In genomic region chr4:6463311-6464289, GRCh38 we compare ENCODE assay signal across 18 cellular contexts. TPM values are rescaled to one million over a fixed set of nuclear protein-coding genes. Genes with fewer than 3 reads are reported as not detected.
DNase-seq lines count a peak whose midpoint lies in the region; ATAC-seq and TF ChIP-seq lines count a peak whose summit lies in the region.
"Had no signal": no experiment of that assay in that cellular context is flagged by ENCODE, and none has a peak within 500 bp of the region (broad histone marks: within the 10 kb centered on the region; RNA-seq: fewer than 3 reads in every experiment).

No MANE protein-coding gene starts in this region.

- no peak for ATAC-seq in activated CD4-positive, alpha-beta T cell treated with anti-CD3 and anti-CD28 coated beads for 36 hours
- ATAC-seq in GM21367 (IDR thresholded peaks at IDR 0.05; ENCODE audit: unreplicated experiment) = no peak
- ATAC-seq: activated CD8-positive, alpha-beta T cell treated with anti-CD3 and anti-CD28 coated beads for 36 hours; CD8-positive, alpha-beta T cell had no signal

- no peaks in the 10 kb centered on the region for H3K27me3 ChIP-seq in dorsolateral prefrontal cortex
- H3K27me3 ChIP-seq: Peyer's patch had no signal

- peaks cover 18% of the 10 kb centered on the region for H3K27me3 Mint-ChIP-seq in activated CD4-positive, alpha-beta T cell treated with anti-CD3 and anti-CD28 coated beads, Interleukin-2, amount 10 ng/mL, durations not matched to agents 7 days and 5 days
- H3K27me3 Mint-ChIP-seq in activated CD4-positive, alpha-beta T cell treated with anti-CD3 and anti-CD28 coated beads for 36 hours = peaks cover 40% of the 10 kb centered on the region

- H3K9me3 Mint-ChIP-seq in activated CD4-positive, alpha-beta T cell treated with anti-CD3 and anti-CD28 coated beads, Interleukin-2, amount 10 ng/mL, durations not matched to agents 7 days and 5 days = no peaks in the 10 kb centered on the region
- peaks cover 10% of the 10 kb centered on the region for H3K9me3 Mint-ChIP-seq in activated CD4-positive, alpha-beta T cell treated with anti-CD3 and anti-CD28 coated beads for 36 hours (ENCODE audit: low read depth)
- H3K9me3 Mint-ChIP-seq: CD8-positive, alpha-beta T cell had no signal

- H3K27ac ChIP-seq in dorsolateral prefrontal cortex (peak overlapping the region; percentile 5 to 100 (median 95)), temporal lobe (ENCODE audit: low read depth, low read length) (peak overlapping the region; percentile 95)
- H3K27ac ChIP-seq: hepatocyte, left ventricle myocardium inferior, Peyer's patch, tibial nerve had no signal

- H3K27ac Mint-ChIP-seq in activated CD4-positive, alpha-beta T cell treated with anti-CD3 and anti-CD28 coated beads, Interleukin-2, amount 10 ng/mL, durations not matched to agents 7 days and 5 days = no peak overlapping the region
- H3K27ac Mint-ChIP-seq in activated CD4-positive, alpha-beta T cell treated with anti-CD3 and anti-CD28 coated beads for 36 hours = no peak overlapping the region
- H3K27ac Mint-ChIP-seq: activated CD8-positive, alpha-beta T cell treated with anti-CD3 and anti-CD28 coated beads for 36 hours; CD8-positive, alpha-beta T cell; naive B cell had no signal

- intact Hi-C loops in activated CD4-positive, alpha-beta T cell treated with anti-CD3 and anti-CD28 coated beads for 36 hours (cut with DNase I, micrococcal nuclease) = no loop called here
- intact Hi-C loops in dorsolateral prefrontal cortex (cut with DNase I) = loop anchor here in 1 of 2 donors (2.0 kb wide), 1 partner anchor 45 kb away; no protein-coding TSS in a partner anchor

- no peaks in the 10 kb centered on the region for H3K4me1 Mint-ChIP-seq in activated CD4-positive, alpha-beta T cell treated with anti-CD3 and anti-CD28 coated beads, Interleukin-2, amount 10 ng/mL, durations not matched to agents 7 days and 5 days
- no peaks in the 10 kb centered on the region for H3K4me1 Mint-ChIP-seq in activated CD4-positive, alpha-beta T cell treated with anti-CD3 and anti-CD28 coated beads for 36 hours
- H3K4me1 Mint-ChIP-seq: naive B cell had no signal

- CTCF ChIA-PET in activated CD4-positive, alpha-beta T cell treated with anti-CD3 and anti-CD28 coated beads, Interleukin-2, amount 10 ng/mL, durations not matched to agents 7 days and 5 days (lab: Charles Lee) = no interaction called here
- CTCF ChIA-PET in activated CD4-positive, alpha-beta T cell treated with anti-CD3 and anti-CD28 coated beads for 36 hours (lab: Charles Lee) = no interaction called here

- POLR2A ChIA-PET in activated CD4-positive, alpha-beta T cell treated with anti-CD3 and anti-CD28 coated beads, Interleukin-2, amount 10 ng/mL, durations not matched to agents 7 days and 5 days (lab: Charles Lee) = no interaction called here
- POLR2A ChIA-PET in activated CD4-positive, alpha-beta T cell treated with anti-CD3 and anti-CD28 coated beads for 36 hours (lab: Charles Lee) = no interaction called here

- H3K4me3 ChIP-seq in dorsolateral prefrontal cortex = peak overlapping the region in 7 of 59 donors; percentile 11 to 26 (median 17)
- H3K4me3 ChIP-seq: hepatocyte, left ventricle myocardium inferior, Peyer's patch, tibial nerve had no signal

- H3K36me3 Mint-ChIP-seq in activated CD4-positive, alpha-beta T cell treated with anti-CD3 and anti-CD28 coated beads, Interleukin-2, amount 10 ng/mL, durations not matched to agents 7 days and 5 days (ENCODE audit: low read depth) = no peaks in the 10 kb centered on the region
- H3K36me3 Mint-ChIP-seq in activated CD4-positive, alpha-beta T cell treated with anti-CD3 and anti-CD28 coated beads for 36 hours (ENCODE audit: low read depth) = no peaks in the 10 kb centered on the region
- H3K36me3 Mint-ChIP-seq: CD8-positive, alpha-beta T cell had no signal

- peak in 11 of 56 donors; percentile 8 to 38 (median 19) for TF ChIP-seq CTCF in dorsolateral prefrontal cortex (IDR thresholded peaks at IDR 0.05 in 54 of 56, conservative IDR thresholded peaks at IDR 0.05 in 2 of 56; ENCODE audit: low read depth in 1 of 56, partially characterized antibody in 56 of 56)

- DNase-seq in activated CD4-positive, alpha-beta T cell treated with anti-CD3 and anti-CD28 coated beads, Interleukin-2, amount 10 ng/mL, durations not matched to agents 7 days and 5 days = peak; percentile 2
- DNase-seq in activated CD4-positive, alpha-beta T cell treated with anti-CD3 and anti-CD28 coated beads for 36 hours = no peak
- DNase-seq in dorsolateral prefrontal cortex (peak in 9 of 10 donors; percentile 67 to 93 (median 90)), middle frontal gyrus (ENCODE audit: extremely low spot score, low spot score) (peak; percentile 58), glomerular visceral epithelial cell (ENCODE audit: extremely low spot score) (no peak), 8988T (no peak)
- DNase-seq: activated CD8-positive, alpha-beta T cell treated with anti-CD3 and anti-CD28 coated beads for 36 hours; EL; left ventricle myocardium inferior; naive B cell; NCI-H2107; NCI-H748 treated with DMSO at 0.1 percent for 48 hours had no signal

- no peak overlapping the region for H3K4me3 Mint-ChIP-seq in activated CD4-positive, alpha-beta T cell treated with anti-CD3 and anti-CD28 coated beads, Interleukin-2, amount 10 ng/mL, durations not matched to agents 7 days and 5 days
- no peak overlapping the region for H3K4me3 Mint-ChIP-seq in activated CD4-positive, alpha-beta T cell treated with anti-CD3 and anti-CD28 coated beads for 36 hours
- H3K4me3 Mint-ChIP-seq: activated CD8-positive, alpha-beta T cell treated with anti-CD3 and anti-CD28 coated beads for 36 hours; CD8-positive, alpha-beta T cell; naive B cell had no signal

RNA-seq across cellular contexts. Expression of gene PPP2R2C, which starts 8.8 kb away (rescaled TPM):
- total RNA-seq in activated CD4-positive, alpha-beta T cell treated with anti-CD3 and anti-CD28 coated beads, Interleukin-2, amount 10 ng/mL, durations not matched to agents 7 days and 5 days = not detected
- under 1 TPM in 1 of 2 experiments, not detected in 1; 0.12 TPM for total RNA-seq in activated CD4-positive, alpha-beta T cell treated with anti-CD3 and anti-CD28 coated beads for 36 hours
- total RNA-seq in dorsolateral prefrontal cortex = 100 to 1,000 TPM; 133 to 356 (median 270) TPM
- total RNA-seq in temporal lobe = 59.5 TPM
- total RNA-seq: activated CD8-positive, alpha-beta T cell treated with anti-CD3 and anti-CD28 coated beads for 36 hours; CD8-positive, alpha-beta T cell had no signal

Comparison
In these comparisons a context has a peak if more than half of its experiments do, and no peak if none do; other contexts are left out.
1. DNase-seq: peak in activated CD4-positive, alpha-beta T cell treated with anti-CD3 and anti-CD28 coated beads, Interleukin-2, amount 10 ng/mL, durations not matched to agents 7 days and 5 days (single experiment), dorsolateral prefrontal cortex (9 of 10) and middle frontal gyrus (single experiment); none in activated CD4-positive, alpha-beta T cell treated with anti-CD3 and anti-CD28 coated beads for 36 hours (single experiment), glomerular visceral epithelial cell (single experiment) and 8988T (single experiment).
2. RNA of gene PPP2R2C, which starts 8.8 kb away (total RNA-seq): 133 to 356 TPM in dorsolateral prefrontal cortex and 59.5 TPM in temporal lobe (single experiment); not detected in activated CD4-positive, alpha-beta T cell treated with anti-CD3 and anti-CD28 coated beads, Interleukin-2, amount 10 ng/mL, durations not matched to agents 7 days and 5 days and 0.12 TPM in activated CD4-positive, alpha-beta T cell treated with anti-CD3 and anti-CD28 coated beads for 36 hours; every median in the first group is over 10 times any median in the second.